Comparison of ENCODE assay signal across 1 cellular context in the genomic region with DNA sequence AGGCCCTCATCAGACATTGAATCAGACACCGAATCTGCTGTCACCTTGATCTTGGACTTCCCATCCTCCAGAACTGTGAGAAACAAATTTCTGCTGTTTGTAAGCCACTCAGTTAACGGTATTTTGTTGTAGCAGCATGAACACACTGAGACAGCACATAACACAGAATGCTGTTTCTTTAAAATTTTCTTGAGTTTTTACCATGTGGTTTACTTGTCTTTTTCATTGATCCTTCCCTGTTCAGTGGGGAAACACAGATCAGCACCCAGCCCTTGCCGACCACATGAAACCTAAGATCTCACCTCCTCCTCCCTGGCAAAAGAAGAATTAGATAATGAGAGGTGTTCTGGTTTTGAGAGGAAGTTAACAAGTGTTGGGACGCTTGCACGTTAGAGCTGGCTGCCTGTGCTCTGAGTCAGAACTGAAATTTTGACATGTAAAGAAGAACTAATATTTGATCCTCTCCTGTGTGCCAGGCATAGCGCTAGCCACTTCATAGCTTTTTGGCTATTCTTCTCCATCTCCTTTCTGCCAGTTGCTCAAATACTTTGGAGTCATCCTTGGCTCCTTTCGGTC.
A peak's percentile ranks its signal among the peaks of the same experiment; 100 is the strongest.
TF ChIP-seq lines count a peak whose summit lies in the region.

No MANE protein-coding gene starts in this region.

TF ChIP-seq in GM12878, 131 proteins besides CTCF, POLR2A, EP300 and RAD21 (continued from another document):
- TF ChIP-seq RFX5 (IDR thresholded peaks at IDR 0.05; ENCODE audit: low read depth, low read length) (no peak), NR2C1 (IDR thresholded peaks at IDR 0.05) (no peak), ZBED1 (IDR thresholded peaks at IDR 0.05; ENCODE audit: borderline replicate concordance) (peak; percentile 60; the same call in 1 of the 2 replicates), NFYA (IDR thresholded peaks at IDR 0.05; ENCODE audit: borderline replicate concordance, low read depth, low read length) (no peak), LARP7 (IDR thresholded peaks at IDR 0.05) (no peak), NFIC (IDR thresholded peaks at IDR 0.05; ENCODE audit: low read depth, low read length) (peak; percentile 67; the same call in 1 of the 2 replicates), PAX5 (IDR thresholded peaks at IDR 0.05; ENCODE audit: borderline replicate concordance, low read depth, low read length) (peak; percentile 78; the same call in 1 of the 2 replicates), RAD51 (IDR thresholded peaks at IDR 0.05) (no peak), CHD1 (IDR thresholded peaks at IDR 0.05; ENCODE audit: low read depth, low read length) (no peak), EED (IDR thresholded peaks at IDR 0.05; ENCODE audit: low read depth) (0 out of 2 replicates have a peak, but pooled peaks have one; percentile 44), BCL3 (IDR thresholded peaks at IDR 0.05; ENCODE audit: borderline replicate concordance, insufficient read depth, low read depth, low read length, poor library complexity, severe bottlenecking) (peak; percentile 26), CHD2 (IDR thresholded peaks at IDR 0.05; ENCODE audit: borderline replicate concordance, low read depth, low read length) (no peak), MEF2B (IDR thresholded peaks at IDR 0.05; ENCODE audit: partially characterized antibody, poor library complexity, severe bottlenecking) (peak; percentile 53), RUNX3 (IDR thresholded peaks at IDR 0.05; ENCODE audit: low read length) (peak; percentile 93), POU2F2 (IDR thresholded peaks at IDR 0.05; ENCODE audit: borderline replicate concordance, low read depth, low read length) (0 out of 3 replicates have a peak, but pooled peaks have one; percentile 68)
